In genomic region chr13:39605677-39606320, GRCh38 we compare ENCODE assay signal across 18 cellular contexts.
"Had no signal": no experiment of that assay in that cellular context is flagged by ENCODE, and none has a peak within 500 bp of the region (broad histone marks: within the 10 kb centered on the region; RNA-seq: fewer than 3 reads in every experiment).

No MANE protein-coding gene starts in this region.

- DNase-seq: dermis blood vessel endothelial cell; dorsolateral prefrontal cortex; effector CD4-positive, alpha-beta T cell; effector memory CD4-positive, alpha-beta T cell; esophagus squamous epithelium; foreskin fibroblast; foreskin melanocyte; gastrocnemius medialis; glutamatergic neuron; head of caudate nucleus; heart right ventricle; hippocampal formation; left cardiac atrium; left lung; left ventricle myocardium superior; lower lobe of right lung; mesenchymal stem cell; midbrain had no signal

- ATAC-seq: gastrocnemius medialis, heart right ventricle, left cardiac atrium, left lung, left ventricle myocardium superior, lower lobe of right lung had no signal
